ENCODE assay signal across 9 cellular contexts in the genomic region with DNA sequence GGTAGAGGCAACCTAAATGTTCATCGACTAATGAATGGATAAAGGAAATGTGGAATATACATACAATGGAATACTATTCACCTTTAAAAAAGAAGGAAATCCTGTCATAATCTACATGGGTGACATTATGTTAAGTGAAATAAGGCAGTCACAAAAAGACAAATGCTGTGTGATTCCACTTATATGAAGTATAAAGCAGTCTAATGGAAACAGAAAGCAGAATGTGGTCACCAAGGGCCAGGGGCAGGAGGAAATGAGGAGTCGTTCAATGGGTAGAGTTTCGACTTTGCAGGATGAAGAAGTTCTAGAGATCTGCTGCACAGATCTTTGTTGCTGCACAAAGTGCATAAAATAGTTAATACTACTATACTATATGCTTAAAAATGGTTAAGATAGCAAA.
DNase-seq lines count a peak whose midpoint lies in the region; ATAC-seq and TF ChIP-seq lines count a peak whose summit lies in the region.
"Had no signal": no experiment of that assay in that cellular context is flagged by ENCODE, and none has a peak within 500 bp of the region (broad histone marks: within the 10 kb centered on the region; RNA-seq: fewer than 3 reads in every experiment).

No MANE protein-coding gene starts in this region.

- H4K20me1 ChIP-seq in KMS-11 (ENCODE audit: insufficient read depth): no peaks in the 10 kb centered on the region

- no peaks in the 10 kb centered on the region for H3K9me3 ChIP-seq in effector memory CD4-positive, alpha-beta T cell (ENCODE audit: control insufficient read depth, low read length)

- no peaks in the 10 kb centered on the region for H3K36me3 ChIP-seq in KMS-11 (ENCODE audit: insufficient read depth)
- H3K36me3 ChIP-seq in effector memory CD4-positive, alpha-beta T cell (ENCODE audit: control insufficient read depth, insufficient read depth, low read length): no peaks in the 10 kb centered on the region

- ATAC-seq in GM18508 (IDR thresholded peaks at IDR 0.05; ENCODE audit: insufficient read depth, unreplicated experiment) (peak; percentile 65), GM21723 (IDR thresholded peaks at IDR 0.05; ENCODE audit: unreplicated experiment) (peak; percentile 56)

- H2AFZ ChIP-seq in KMS-11 (ENCODE audit: low read depth): no peak overlapping the region

- TF ChIP-seq CTCF in KMS-11 (conservative IDR thresholded peaks at IDR 0.05; ENCODE audit: low read depth, low read length): no peak

- H3K27me3 ChIP-seq in KMS-11 (ENCODE audit: insufficient read depth, low read depth): no peaks in the 10 kb centered on the region
- H3K27me3 ChIP-seq in effector memory CD4-positive, alpha-beta T cell (replicated peaks; ENCODE audit: control insufficient read depth, insufficient read depth, low read length, poor library complexity, severe bottlenecking): no peaks in the 10 kb centered on the region

- no peak for DNase-seq in effector memory CD4-positive, alpha-beta T cell
- DNase-seq in LoVo (ENCODE audit: low spot score) (no peak), NCI-H2171 treated with DMSO at 0.1 percent for 48 hours (lab: John Stamatoyannopoulos, UW) (no peak), DMS53 treated with DMSO at 0.1 percent for 48 hours (lab: John Stamatoyannopoulos, UW; ENCODE audit: unreplicated experiment) (no peak), iPS-NIHi11 (ENCODE audit: low spot score) (no peak)

- H3K79me2 ChIP-seq in KMS-11 (ENCODE audit: insufficient read depth, low read depth): peaks cover 78% of the 10 kb centered on the region

- H3K4me1 ChIP-seq in KMS-11 (ENCODE audit: low read depth, poor library complexity, severe bottlenecking): peaks cover 92% of the 10 kb centered on the region
- peaks cover 10% of the 10 kb centered on the region for H3K4me1 ChIP-seq in effector memory CD4-positive, alpha-beta T cell (ENCODE audit: control insufficient read depth, insufficient read depth, low read length, poor library complexity, severe bottlenecking)

- H3K4me3 ChIP-seq in KMS-11 (IDR thresholded peaks at IDR 0.05; ENCODE audit: insufficient read depth, low read depth, low read length): no peak overlapping the region
- peak overlapping the region; percentile 11 for H3K4me3 ChIP-seq in effector memory CD4-positive, alpha-beta T cell (ENCODE audit: insufficient read depth, low read depth, low read length, poor library complexity, severe bottlenecking)

- H3K27ac ChIP-seq in KMS-11: peak overlapping the region; percentile 62
- peak overlapping the region; percentile 3 for H3K27ac ChIP-seq in effector memory CD4-positive, alpha-beta T cell (ENCODE audit: insufficient read depth, low read length, poor library complexity, severe bottlenecking)
- H3K27ac ChIP-seq: VCaP had no signal

- peak overlapping the region; percentile 43; the same call in 1 of the 2 replicates for H3K9ac ChIP-seq in KMS-11

- H3K4me2 ChIP-seq in KMS-11: peak overlapping the region; percentile 67
